Comparison of ENCODE assay signal across 1 cellular context in the genomic region with DNA sequence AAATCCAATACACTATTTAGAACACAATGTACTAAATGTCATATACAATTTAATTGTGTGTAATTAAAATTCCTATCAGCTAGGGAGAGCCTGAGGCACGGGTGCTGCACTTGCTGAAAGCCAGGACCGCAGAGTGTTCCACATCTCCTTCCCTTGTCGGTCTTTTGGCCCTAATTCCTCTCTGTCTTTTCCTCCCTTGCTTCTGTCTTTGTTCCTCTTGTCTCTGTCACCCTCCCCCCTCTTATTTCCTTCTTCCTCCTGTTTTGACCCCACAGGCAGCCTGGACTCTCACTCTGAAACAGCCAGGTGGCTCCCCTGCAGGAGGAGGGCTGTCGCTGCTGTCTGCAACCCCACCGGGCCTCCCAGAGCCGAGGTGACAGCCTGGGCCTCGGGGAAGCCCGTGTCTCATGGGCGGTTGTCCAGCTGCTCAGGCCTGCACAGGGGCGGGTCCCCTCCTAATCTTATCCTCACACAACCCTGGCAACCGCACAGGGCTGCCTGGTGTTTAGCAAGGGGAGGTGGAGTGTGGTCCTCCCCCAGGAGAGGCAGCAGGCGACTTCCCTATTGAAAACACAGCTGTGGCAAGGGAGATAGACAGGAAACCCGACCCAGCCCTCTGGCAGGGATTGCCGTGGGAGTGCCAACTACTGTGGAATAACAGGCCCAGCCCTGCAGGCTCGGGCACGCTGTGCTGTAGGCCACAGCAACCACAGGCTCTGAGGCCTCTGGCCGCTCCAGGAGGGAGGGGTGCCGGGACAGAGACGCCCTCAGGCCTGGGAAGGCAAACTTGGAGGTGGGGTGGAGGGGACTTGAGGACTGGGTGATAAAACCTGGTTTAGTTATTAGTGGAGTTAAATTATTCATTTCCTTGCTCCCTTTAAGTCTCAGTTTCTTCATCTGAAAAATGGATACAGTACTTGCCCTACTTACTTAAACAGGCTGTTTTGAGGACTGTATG.
A peak's percentile ranks its signal among the peaks of the same experiment; 100 is the strongest.
TF ChIP-seq lines count a peak whose summit lies in the region.

No MANE protein-coding gene starts in this region.

TF ChIP-seq in HepG2, 621 proteins besides CTCF, POLR2A, EP300 and RAD21 (continued from another document and continues in another):
- TF ChIP-seq, protein P1, sequence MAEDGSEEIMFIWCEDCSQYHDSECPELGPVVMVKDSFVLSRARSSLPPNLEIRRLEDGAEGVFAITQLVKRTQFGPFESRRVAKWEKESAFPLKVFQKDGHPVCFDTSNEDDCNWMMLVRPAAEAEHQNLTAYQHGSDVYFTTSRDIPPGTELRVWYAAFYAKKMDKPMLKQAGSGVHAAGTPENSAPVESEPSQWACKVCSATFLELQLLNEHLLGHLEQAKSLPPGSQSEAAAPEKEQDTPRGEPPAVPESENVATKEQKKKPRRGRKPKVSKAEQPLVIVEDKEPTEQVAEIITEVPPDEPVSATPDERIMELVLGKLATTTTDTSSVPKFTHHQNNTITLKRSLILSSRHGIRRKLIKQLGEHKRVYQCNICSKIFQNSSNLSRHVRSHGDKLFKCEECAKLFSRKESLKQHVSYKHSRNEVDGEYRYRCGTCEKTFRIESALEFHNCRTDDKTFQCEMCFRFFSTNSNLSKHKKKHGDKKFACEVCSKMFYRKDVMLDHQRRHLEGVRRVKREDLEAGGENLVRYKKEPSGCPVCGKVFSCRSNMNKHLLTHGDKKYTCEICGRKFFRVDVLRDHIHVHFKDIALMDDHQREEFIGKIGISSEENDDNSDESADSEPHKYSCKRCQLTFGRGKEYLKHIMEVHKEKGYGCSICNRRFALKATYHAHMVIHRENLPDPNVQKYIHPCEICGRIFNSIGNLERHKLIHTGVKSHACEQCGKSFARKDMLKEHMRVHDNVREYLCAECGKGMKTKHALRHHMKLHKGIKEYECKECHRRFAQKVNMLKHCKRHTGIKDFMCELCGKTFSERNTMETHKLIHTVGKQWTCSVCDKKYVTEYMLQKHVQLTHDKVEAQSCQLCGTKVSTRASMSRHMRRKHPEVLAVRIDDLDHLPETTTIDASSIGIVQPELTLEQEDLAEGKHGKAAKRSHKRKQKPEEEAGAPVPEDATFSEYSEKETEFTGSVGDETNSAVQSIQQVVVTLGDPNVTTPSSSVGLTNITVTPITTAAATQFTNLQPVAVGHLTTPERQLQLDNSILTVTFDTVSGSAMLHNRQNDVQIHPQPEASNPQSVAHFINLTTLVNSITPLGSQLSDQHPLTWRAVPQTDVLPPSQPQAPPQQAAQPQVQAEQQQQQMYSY (CRISPR knock-in tag; IDR thresholded peaks at IDR 0.05), result no peak
- TF ChIP-seq RFXAP (CRISPR knock-in tag; IDR thresholded peaks at IDR 0.05; ENCODE audit: borderline replicate concordance) (0 out of 2 replicates have a peak, but pooled peaks have one; percentile 54), ZBTB20 (CRISPR knock-in tag; IDR thresholded peaks at IDR 0.05; ENCODE audit: borderline replicate concordance, low read depth) (no peak; the same call in 1 of the 2 replicates), HNRNPUL1 (IDR thresholded peaks at IDR 0.05; ENCODE audit: low read depth, low read length) (no peak), HDAC1 (CRISPR knock-in tag; IDR thresholded peaks at IDR 0.05) (0 out of 2 replicates have a peak, but pooled peaks have one; percentile 50), POLR2G (IDR thresholded peaks at IDR 0.05; ENCODE audit: low read depth, low read length) (no peak), ZNF333 (CRISPR knock-in tag; IDR thresholded peaks at IDR 0.05; ENCODE audit: borderline replicate concordance) (0 out of 2 replicates have a peak, but pooled peaks have one; percentile 34), ZSCAN25 (CRISPR knock-in tag; IDR thresholded peaks at IDR 0.05) (peak; percentile 60; the same call in 1 of the 2 replicates), HNRNPK (IDR thresholded peaks at IDR 0.05; ENCODE audit: low read depth, low read length, poor library complexity, severe bottlenecking) (no peak), GTF3A (CRISPR knock-in tag; conservative IDR thresholded peaks at IDR 0.05) (no peak), TBX3 (IDR thresholded peaks at IDR 0.05; ENCODE audit: borderline replicate concordance) (no peak), ZFP82 (CRISPR knock-in tag; IDR thresholded peaks at IDR 0.05; ENCODE audit: borderline replicate concordance) (no peak), MATR3 (CRISPR knock-in tag; IDR thresholded peaks at IDR 0.05) (no peak), ZNF550 (CRISPR knock-in tag; IDR thresholded peaks at IDR 0.05; ENCODE audit: borderline replicate concordance) (no peak), ELF1 (CRISPR knock-in tag; IDR thresholded peaks at IDR 0.05) (0 out of 2 replicates have a peak, but pooled peaks have one; percentile 15), TOPORS (CRISPR knock-in tag; IDR thresholded peaks at IDR 0.05) (0 out of 2 replicates have a peak, but pooled peaks have one; percentile 44), ZNF430 (CRISPR knock-in tag; IDR thresholded peaks at IDR 0.05) (no peak), ZNF441 (CRISPR knock-in tag; IDR thresholded peaks at IDR 0.05; ENCODE audit: borderline replicate concordance) (no peak), EED (CRISPR knock-in tag; IDR thresholded peaks at IDR 0.05) (no peak), ZNF337 (CRISPR knock-in tag; IDR thresholded peaks at IDR 0.05; ENCODE audit: borderline replicate concordance, low read depth) (no peak), ATF7-NPFF (CRISPR knock-in tag; IDR thresholded peaks at IDR 0.05; ENCODE audit: low read depth) (no peak), ZNF317 (CRISPR knock-in tag; IDR thresholded peaks at IDR 0.05) (0 out of 2 replicates have a peak, but pooled peaks have one; percentile 26), RXRA (CRISPR knock-in tag; IDR thresholded peaks at IDR 0.05) (peak; percentile 73), TAF1 (CRISPR knock-in tag; IDR thresholded peaks at IDR 0.05) (no peak), ZNF292 (CRISPR knock-in tag; IDR thresholded peaks at IDR 0.05; ENCODE audit: borderline replicate concordance, low read depth) (peak; percentile 93), SRY (CRISPR knock-in tag; IDR thresholded peaks at IDR 0.05) (no peak), ZBTB8A (CRISPR knock-in tag; IDR thresholded peaks at IDR 0.05; ENCODE audit: borderline replicate concordance, low read depth) (no peak), ETV6 (CRISPR knock-in tag; conservative IDR thresholded peaks at IDR 0.05) (no peak), ZKSCAN1 (IDR thresholded peaks at IDR 0.05; ENCODE audit: low read length) (no peak), ZNF263 (CRISPR knock-in tag; IDR thresholded peaks at IDR 0.05) (peak; percentile 79), ZNF274 (CRISPR knock-in tag; IDR thresholded peaks at IDR 0.05) (no peak)
- TF ChIP-seq, protein P2, sequence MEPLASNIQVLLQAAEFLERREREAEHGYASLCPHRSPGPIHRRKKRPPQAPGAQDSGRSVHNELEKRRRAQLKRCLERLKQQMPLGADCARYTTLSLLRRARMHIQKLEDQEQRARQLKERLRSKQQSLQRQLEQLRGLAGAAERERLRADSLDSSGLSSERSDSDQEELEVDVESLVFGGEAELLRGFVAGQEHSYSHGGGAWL (CRISPR knock-in tag; IDR thresholded peaks at IDR 0.05), result no peak
- TF ChIP-seq, protein P3, sequence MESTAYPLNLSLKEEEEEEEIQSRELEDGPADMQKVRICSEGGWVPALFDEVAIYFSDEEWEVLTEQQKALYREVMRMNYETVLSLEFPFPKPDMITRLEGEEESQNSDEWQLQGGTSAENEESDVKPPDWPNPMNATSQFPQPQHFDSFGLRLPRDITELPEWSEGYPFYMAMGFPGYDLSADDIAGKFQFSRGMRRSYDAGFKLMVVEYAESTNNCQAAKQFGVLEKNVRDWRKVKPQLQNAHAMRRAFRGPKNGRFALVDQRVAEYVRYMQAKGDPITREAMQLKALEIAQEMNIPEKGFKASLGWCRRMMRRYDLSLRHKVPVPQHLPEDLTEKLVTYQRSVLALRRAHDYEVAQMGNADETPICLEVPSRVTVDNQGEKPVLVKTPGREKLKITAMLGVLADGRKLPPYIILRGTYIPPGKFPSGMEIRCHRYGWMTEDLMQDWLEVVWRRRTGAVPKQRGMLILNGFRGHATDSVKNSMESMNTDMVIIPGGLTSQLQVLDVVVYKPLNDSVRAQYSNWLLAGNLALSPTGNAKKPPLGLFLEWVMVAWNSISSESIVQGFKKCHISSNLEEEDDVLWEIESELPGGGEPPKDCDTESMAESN (CRISPR knock-in tag; conservative IDR thresholded peaks at IDR 0.05), result no peak
- TF ChIP-seq, protein P4, sequence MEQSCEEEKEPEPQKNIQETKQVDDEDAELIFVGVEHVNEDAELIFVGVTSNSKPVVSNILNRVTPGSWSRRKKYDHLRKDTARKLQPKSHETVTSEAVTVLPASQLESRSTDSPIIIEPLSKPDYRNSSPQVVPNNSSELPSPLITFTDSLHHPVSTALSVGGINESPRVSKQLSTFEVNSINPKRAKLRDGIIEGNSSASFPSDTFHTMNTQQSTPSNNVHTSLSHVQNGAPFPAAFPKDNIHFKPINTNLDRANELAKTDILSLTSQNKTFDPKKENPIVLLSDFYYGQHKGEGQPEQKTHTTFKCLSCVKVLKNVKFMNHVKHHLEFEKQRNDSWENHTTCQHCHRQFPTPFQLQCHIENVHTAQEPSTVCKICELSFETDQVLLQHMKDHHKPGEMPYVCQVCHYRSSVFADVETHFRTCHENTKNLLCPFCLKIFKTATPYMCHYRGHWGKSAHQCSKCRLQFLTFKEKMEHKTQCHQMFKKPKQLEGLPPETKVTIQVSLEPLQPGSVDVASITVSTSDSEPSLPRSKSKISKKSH (CRISPR knock-in tag; IDR thresholded peaks at IDR 0.05; ENCODE audit: borderline replicate concordance), result 0 out of 2 replicates have a peak, but pooled peaks have one; percentile 81
- TF ChIP-seq, protein P5, sequence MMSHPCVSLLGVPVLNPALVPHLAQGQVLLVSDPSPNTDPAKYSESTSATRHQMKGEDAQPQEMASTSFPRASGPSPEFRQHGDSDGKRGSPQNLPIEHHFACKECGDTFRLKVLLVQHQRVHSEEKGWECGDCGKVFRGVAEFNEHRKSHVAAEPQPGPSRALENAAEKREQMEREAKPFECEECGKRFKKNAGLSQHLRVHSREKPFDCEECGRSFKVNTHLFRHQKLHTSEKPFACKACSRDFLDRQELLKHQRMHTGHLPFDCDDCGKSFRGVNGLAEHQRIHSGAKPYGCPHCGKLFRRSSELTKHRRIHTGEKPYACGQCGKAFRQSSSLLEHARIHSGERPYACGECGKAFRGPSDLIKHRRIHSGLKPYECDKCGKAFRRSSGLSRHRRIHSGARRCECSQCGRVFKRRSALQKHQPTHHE (CRISPR knock-in tag; IDR thresholded peaks at IDR 0.05; ENCODE audit: borderline replicate concordance), result no peak
- TF ChIP-seq, protein P6, sequence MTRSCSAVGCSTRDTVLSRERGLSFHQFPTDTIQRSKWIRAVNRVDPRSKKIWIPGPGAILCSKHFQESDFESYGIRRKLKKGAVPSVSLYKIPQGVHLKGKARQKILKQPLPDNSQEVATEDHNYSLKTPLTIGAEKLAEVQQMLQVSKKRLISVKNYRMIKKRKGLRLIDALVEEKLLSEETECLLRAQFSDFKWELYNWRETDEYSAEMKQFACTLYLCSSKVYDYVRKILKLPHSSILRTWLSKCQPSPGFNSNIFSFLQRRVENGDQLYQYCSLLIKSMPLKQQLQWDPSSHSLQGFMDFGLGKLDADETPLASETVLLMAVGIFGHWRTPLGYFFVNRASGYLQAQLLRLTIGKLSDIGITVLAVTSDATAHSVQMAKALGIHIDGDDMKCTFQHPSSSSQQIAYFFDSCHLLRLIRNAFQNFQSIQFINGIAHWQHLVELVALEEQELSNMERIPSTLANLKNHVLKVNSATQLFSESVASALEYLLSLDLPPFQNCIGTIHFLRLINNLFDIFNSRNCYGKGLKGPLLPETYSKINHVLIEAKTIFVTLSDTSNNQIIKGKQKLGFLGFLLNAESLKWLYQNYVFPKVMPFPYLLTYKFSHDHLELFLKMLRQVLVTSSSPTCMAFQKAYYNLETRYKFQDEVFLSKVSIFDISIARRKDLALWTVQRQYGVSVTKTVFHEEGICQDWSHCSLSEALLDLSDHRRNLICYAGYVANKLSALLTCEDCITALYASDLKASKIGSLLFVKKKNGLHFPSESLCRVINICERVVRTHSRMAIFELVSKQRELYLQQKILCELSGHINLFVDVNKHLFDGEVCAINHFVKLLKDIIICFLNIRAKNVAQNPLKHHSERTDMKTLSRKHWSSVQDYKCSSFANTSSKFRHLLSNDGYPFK (CRISPR knock-in tag; IDR thresholded peaks at IDR 0.05; ENCODE audit: borderline replicate concordance), result no peak
- TF ChIP-seq, protein P7, sequence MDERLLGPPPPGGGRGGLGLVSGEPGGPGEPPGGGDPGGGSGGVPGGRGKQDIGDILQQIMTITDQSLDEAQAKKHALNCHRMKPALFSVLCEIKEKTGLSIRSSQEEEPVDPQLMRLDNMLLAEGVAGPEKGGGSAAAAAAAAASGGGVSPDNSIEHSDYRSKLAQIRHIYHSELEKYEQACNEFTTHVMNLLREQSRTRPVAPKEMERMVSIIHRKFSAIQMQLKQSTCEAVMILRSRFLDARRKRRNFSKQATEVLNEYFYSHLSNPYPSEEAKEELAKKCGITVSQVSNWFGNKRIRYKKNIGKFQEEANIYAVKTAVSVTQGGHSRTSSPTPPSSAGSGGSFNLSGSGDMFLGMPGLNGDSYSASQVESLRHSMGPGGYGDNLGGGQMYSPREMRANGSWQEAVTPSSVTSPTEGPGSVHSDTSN (CRISPR knock-in tag; IDR thresholded peaks at IDR 0.05), result no peak
- TF ChIP-seq, protein P8, sequence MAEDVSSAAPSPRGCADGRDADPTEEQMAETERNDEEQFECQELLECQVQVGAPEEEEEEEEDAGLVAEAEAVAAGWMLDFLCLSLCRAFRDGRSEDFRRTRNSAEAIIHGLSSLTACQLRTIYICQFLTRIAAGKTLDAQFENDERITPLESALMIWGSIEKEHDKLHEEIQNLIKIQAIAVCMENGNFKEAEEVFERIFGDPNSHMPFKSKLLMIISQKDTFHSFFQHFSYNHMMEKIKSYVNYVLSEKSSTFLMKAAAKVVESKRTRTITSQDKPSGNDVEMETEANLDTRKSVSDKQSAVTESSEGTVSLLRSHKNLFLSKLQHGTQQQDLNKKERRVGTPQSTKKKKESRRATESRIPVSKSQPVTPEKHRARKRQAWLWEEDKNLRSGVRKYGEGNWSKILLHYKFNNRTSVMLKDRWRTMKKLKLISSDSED (CRISPR knock-in tag; IDR thresholded peaks at IDR 0.05), result no peak
- TF ChIP-seq, protein P9, sequence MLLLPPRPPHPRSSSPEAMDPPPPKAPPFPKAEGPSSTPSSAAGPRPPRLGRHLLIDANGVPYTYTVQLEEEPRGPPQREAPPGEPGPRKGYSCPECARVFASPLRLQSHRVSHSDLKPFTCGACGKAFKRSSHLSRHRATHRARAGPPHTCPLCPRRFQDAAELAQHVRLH (CRISPR knock-in tag; IDR thresholded peaks at IDR 0.05; ENCODE audit: borderline replicate concordance, low read depth), result no peak
- TF ChIP-seq, protein P10, sequence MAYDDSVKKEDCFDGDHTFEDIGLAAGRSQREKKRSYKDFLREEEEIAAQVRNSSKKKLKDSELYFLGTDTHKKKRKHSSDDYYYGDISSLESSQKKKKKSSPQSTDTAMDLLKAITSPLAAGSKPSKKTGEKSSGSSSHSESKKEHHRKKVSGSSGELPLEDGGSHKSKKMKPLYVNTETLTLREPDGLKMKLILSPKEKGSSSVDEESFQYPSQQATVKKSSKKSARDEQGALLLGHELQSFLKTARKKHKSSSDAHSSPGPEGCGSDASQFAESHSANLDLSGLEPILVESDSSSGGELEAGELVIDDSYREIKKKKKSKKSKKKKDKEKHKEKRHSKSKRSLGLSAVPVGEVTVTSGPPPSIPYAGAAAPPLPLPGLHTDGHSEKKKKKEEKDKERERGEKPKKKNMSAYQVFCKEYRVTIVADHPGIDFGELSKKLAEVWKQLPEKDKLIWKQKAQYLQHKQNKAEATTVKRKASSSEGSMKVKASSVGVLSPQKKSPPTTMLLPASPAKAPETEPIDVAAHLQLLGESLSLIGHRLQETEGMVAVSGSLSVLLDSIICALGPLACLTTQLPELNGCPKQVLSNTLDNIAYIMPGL (CRISPR knock-in tag; IDR thresholded peaks at IDR 0.05; ENCODE audit: borderline replicate concordance in 1 of 2, low read depth in 1 of 2), result peak in 1 of 2 experiments; percentile 42; a peak in 1 of 4 replicates
